Comparison of ENCODE assay signal across 12 cellular contexts in genomic region chr10:123240776-123241175, GRCh38.
"Had no signal": no experiment of that assay in that cellular context is flagged by ENCODE, and none has a peak within 500 bp of the region (broad histone marks: within the 10 kb centered on the region; RNA-seq: fewer than 3 reads in every experiment).

No MANE protein-coding gene starts in this region.

- H3K27me3 Mint-ChIP-seq: activated CD4-positive, alpha-beta memory T cell treated with anti-CD3 and anti-CD28 coated beads for 36 hours; stimulated activated naive CD8-positive, alpha-beta T cell treated with anti-CD3 and anti-CD28 coated beads, Interleukin-15, amount 100 ng/mL, for 72 hours had no signal

- FAIRE-seq: pancreas had no signal

- H3K36me3 ChIP-seq: gastrocnemius medialis, heart left ventricle, pancreas, sigmoid colon, spleen, upper lobe of right lung had no signal

- H3K4me3 ChIP-seq: gastrocnemius medialis, heart left ventricle, lung, pancreas, sigmoid colon, upper lobe of right lung had no signal

- H3K4me3 Mint-ChIP-seq: activated CD4-positive, alpha-beta memory T cell treated with anti-CD3 and anti-CD28 coated beads for 36 hours; stimulated activated naive CD8-positive, alpha-beta T cell treated with anti-CD3 and anti-CD28 coated beads, Interleukin-15, amount 100 ng/mL, for 72 hours had no signal

- H3K9me3 Mint-ChIP-seq: activated CD4-positive, alpha-beta memory T cell treated with anti-CD3 and anti-CD28 coated beads for 36 hours had no signal

- H3K9me3 ChIP-seq: gastrocnemius medialis, pancreas, sigmoid colon, upper lobe of right lung had no signal

- ATAC-seq: gastrocnemius medialis, heart left ventricle, pancreas had no signal

- H3K27me3 ChIP-seq: gastrocnemius medialis, heart left ventricle, pancreas, sigmoid colon, spleen, upper lobe of right lung had no signal

- H3K36me3 Mint-ChIP-seq: activated CD4-positive, alpha-beta memory T cell treated with anti-CD3 and anti-CD28 coated beads for 36 hours had no signal

- H3K4me1 ChIP-seq: gastrocnemius medialis, heart left ventricle, pancreas, sigmoid colon, upper lobe of right lung had no signal

- DNase-seq: activated T-cell treated with anti-CD3 and anti-CD28 coated beads, Interleukin-2, amount 50 U/mL, for 48 hours; erythroblast; gastrocnemius medialis; heart left ventricle; midbrain; pancreas; sigmoid colon; spleen; upper lobe of right lung had no signal

- H3K27ac ChIP-seq: gastrocnemius medialis, pancreas, sigmoid colon, upper lobe of right lung had no signal
